2 cellular contexts compared by ENCODE assay signal in the genomic region with DNA sequence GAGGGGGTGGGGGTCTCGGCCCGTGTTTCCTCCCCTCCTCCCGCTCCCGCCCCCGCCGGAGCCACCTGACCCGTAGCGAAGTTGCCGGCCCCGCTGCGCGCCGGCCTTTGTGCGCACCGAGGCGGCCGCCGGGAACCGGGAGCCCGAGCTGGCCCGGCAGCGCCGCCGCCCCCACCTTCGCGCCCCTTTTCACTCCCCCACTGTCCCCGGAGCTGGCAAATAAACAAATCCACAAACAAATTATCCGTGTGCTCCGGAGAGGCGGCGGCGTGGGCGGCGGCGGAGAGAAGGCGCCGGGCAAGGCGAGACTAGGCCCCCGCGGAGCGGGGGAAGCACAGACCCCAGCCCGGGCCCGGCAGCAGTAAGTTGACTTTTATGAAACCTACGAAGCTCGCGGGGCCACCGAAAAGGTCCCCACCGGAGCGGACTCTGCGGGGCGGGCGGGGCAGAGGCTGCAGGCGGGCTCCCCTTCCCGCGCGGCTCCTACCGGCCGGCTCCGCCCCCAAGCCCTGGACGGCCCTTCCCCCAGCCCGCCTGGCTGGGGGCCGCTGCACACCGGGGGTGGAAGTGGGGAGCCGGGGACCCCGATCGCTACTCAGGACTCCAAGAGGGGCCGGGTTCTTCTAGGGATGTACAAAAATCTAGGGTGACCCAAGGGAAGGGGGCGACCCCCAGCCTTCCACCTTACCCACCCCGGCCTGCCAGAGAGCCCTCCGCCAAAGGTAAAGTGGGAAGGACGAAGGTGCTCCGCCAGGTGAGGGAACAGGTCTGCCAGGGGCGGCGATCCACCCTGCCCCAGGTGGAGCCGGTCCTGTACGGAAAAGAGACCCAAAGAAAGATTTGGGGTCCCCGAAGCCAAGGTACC.
TF ChIP-seq lines count a peak whose summit lies in the region.

No MANE protein-coding gene starts in this region.

TF ChIP-seq in HepG2, 621 proteins besides CTCF, POLR2A, EP300 and RAD21:
- TF ChIP-seq, protein P1, sequence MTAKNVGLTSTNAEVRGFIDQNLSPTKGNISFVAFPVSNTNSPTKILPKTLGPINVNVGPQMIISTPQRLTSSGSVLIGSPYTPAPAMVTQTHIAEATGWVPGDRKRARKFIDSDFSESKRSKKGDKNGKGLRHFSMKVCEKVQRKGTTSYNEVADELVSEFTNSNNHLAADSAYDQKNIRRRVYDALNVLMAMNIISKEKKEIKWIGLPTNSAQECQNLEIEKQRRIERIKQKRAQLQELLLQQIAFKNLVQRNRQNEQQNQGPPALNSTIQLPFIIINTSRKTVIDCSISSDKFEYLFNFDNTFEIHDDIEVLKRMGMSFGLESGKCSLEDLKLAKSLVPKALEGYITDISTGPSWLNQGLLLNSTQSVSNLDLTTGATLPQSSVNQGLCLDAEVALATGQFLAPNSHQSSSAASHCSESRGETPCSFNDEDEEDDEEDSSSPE (CRISPR knock-in tag; IDR thresholded peaks at IDR 0.05), result no peak
- TF ChIP-seq EZH2 (conservative IDR thresholded peaks at IDR 0.05; ENCODE audit: low read depth, low read length) (peak; percentile 67; the same call in 1 of the 2 replicates), MXD4 (CRISPR knock-in tag; IDR thresholded peaks at IDR 0.05) (no peak), HNRNPK (IDR thresholded peaks at IDR 0.05; ENCODE audit: low read depth, low read length, poor library complexity, severe bottlenecking) (peak; percentile 26), ZBTB8A (CRISPR knock-in tag; IDR thresholded peaks at IDR 0.05; ENCODE audit: borderline replicate concordance, low read depth) (no peak)

TF ChIP-seq in GM12878, 131 proteins besides CTCF, POLR2A, EP300 and RAD21:
- no peak for TF ChIP-seq RFX5 (IDR thresholded peaks at IDR 0.05; ENCODE audit: low read depth, low read length)
- TF ChIP-seq NFIC (IDR thresholded peaks at IDR 0.05; ENCODE audit: low read depth, low read length), result no peak
- TF ChIP-seq SUZ12 (IDR thresholded peaks at IDR 0.05; ENCODE audit: unreplicated experiment), result peak; percentile 83
- no peak for TF ChIP-seq NR2C1 (IDR thresholded peaks at IDR 0.05)
- TF ChIP-seq, protein P2, sequence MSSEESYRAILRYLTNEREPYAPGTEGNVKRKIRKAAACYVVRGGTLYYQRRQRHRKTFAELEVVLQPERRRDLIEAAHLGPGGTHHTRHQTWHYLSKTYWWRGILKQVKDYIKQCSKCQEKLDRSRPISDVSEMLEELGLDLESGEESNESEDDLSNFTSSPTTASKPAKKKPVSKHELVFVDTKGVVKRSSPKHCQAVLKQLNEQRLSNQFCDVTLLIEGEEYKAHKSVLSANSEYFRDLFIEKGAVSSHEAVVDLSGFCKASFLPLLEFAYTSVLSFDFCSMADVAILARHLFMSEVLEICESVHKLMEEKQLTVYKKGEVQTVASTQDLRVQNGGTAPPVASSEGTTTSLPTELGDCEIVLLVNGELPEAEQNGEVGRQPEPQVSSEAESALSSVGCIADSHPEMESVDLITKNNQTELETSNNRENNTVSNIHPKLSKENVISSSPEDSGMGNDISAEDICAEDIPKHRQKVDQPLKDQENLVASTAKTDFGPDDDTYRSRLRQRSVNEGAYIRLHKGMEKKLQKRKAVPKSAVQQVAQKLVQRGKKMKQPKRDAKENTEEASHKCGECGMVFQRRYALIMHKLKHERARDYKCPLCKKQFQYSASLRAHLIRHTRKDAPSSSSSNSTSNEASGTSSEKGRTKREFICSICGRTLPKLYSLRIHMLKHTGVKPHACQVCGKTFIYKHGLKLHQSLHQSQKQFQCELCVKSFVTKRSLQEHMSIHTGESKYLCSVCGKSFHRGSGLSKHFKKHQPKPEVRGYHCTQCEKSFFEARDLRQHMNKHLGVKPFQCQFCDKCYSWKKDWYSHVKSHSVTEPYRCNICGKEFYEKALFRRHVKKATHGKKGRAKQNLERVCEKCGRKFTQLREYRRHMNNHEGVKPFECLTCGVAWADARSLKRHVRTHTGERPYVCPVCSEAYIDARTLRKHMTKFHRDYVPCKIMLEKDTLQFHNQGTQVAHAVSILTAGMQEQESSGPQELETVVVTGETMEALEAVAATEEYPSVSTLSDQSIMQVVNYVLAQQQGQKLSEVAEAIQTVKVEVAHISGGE (CRISPR knock-in tag; IDR thresholded peaks at IDR 0.05), result no peak
TF ChIP-seq in GM12878: peak in this region for 1.
